21 cellular contexts compared by ENCODE assay signal in the genomic region with DNA sequence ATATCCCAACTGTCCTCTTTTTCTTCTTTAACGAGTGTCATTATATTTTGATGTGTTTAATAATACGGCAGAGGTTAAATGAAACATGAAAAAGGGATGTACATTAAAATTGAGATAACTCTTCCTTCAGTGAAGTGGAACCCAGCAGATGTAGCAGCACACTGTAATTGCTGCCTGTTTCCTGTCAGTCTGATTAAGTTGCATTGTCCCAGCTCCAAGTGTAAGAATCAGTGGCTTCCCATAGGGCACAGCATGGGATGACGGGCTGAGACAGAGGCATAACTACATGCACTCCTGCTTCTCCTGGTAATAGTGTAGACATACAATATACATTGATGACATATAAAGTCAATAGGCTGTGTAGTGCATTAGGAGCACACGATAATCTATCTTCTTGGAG.
A peak's percentile ranks its signal among the peaks of the same experiment; 100 is the strongest.
DNase-seq lines count a peak whose midpoint lies in the region; ATAC-seq, FAIRE-seq and TF ChIP-seq lines count a peak whose summit lies in the region.
"Had no signal": no experiment of that assay in that cellular context is flagged by ENCODE, and none has a peak within 500 bp of the region (broad histone marks: within the 10 kb centered on the region; RNA-seq: fewer than 3 reads in every experiment).

No MANE protein-coding gene starts in this region.

- H3K4me2 ChIP-seq in A549, result peak overlapping the region; percentile 29; the same call in 2 of the 3 replicates
- peak overlapping the region; percentile 7 for H3K4me2 ChIP-seq in GM23248 (ENCODE audit: unreplicated experiment)
- peak overlapping the region; percentile 55 for H3K4me2 ChIP-seq in PC-3 (ENCODE audit: low read length)
- H3K4me2 ChIP-seq: GM23338 had no signal

- H3K9ac ChIP-seq in GM23248 (no peak overlapping the region), PC-3 (ENCODE audit: low read length) (no peak overlapping the region)

- CTCF ChIA-PET in A549 (lab: Yijun Ruan, JAX), result interaction anchor here (1.0 kb wide), 2 partner anchors 16 to 134 kb away, joined by 3 to 4 read pairs; no protein-coding TSS in a partner anchor
- CTCF ChIA-PET in PC-3 (lab: Charles Lee), result interaction anchor here (1.4 kb wide), 1 partner anchor 18 kb away, joined by 4 read pairs; no protein-coding TSS in a partner anchor

- H3F3A ChIP-seq in GM23248 (ENCODE audit: insufficient read depth) (peaks cover 16% of the 10 kb centered on the region), PC-3 (ENCODE audit: low read length, unreplicated experiment) (peaks cover 4% of the 10 kb centered on the region)

- intact Hi-C loops in PC-3 (cut with micrococcal nuclease), result loop anchor here (5.0 to 10.0 kb wide), 2 partner anchors 177 to 531 kb away; partner anchors contain the start of gene TCF4

- H3K4me1 ChIP-seq in A549, result peaks cover 14% of the 10 kb centered on the region; the same call in 1 of the 3 replicates
- H3K4me1 ChIP-seq in GM23248 (ENCODE audit: insufficient read depth), result peaks cover 6% of the 10 kb centered on the region; the same call in 1 of the 2 replicates
- peaks cover 41% of the 10 kb centered on the region for H3K4me1 ChIP-seq in PC-3 (ENCODE audit: insufficient read depth, low read length)
- H3K4me1 ChIP-seq: pancreas, vagina had no signal

- no peaks in the 10 kb centered on the region for H3K9me2 ChIP-seq in GM23248 (ENCODE audit: insufficient read depth)
- no peaks in the 10 kb centered on the region for H3K9me2 ChIP-seq in PC-3 (replicated peaks; ENCODE audit: low read length)

- TF ChIP-seq CTCF in A549 (IDR thresholded peaks at IDR 0.05) (no peak), PC-3 (conservative IDR thresholded peaks at IDR 0.05; ENCODE audit: low read depth, low read length) (no peak)

- no TSS peak for BruUV-seq in PC-3 (replicated peaks; lab: Mats Ljungman, UMichigan)

- H3K27me3 ChIP-seq in GM23248 (replicated peaks; ENCODE audit: insufficient read depth), result no peaks in the 10 kb centered on the region
- no peaks in the 10 kb centered on the region for H3K27me3 ChIP-seq in PC-3 (ENCODE audit: low read length)
- H3K27me3 ChIP-seq: pancreas, vagina had no signal

- H4K20me1 ChIP-seq in GM23248 (ENCODE audit: insufficient read depth) (no peaks in the 10 kb centered on the region), PC-3 (ENCODE audit: low read length) (no peaks in the 10 kb centered on the region)

- POLR2A ChIA-PET in A549 (lab: Yijun Ruan, JAX), result no interaction called here
- POLR2A ChIA-PET in PC-3 (lab: Charles Lee; ENCODE audit: unreplicated experiment), result interaction anchor here (0.6 to 0.7 kb wide), 3 partner anchors 10 to 936 kb away, joined by 3 to 4 read pairs (median 4); partner anchors contain the start of gene RAB27B

- H3K4me3 ChIP-seq in A549, result no peak overlapping the region
- H3K4me3 ChIP-seq in GM23248, result no peak overlapping the region
- no peak overlapping the region for H3K4me3 ChIP-seq in PC-3 (ENCODE audit: low read length)
- H3K4me3 ChIP-seq: GM23338, pancreas, vagina had no signal

- in situ Hi-C loops in GM23248 (cut with MboI), result no loop called here

- no peak for FAIRE-seq in A549 (lab: Jason Lieb, UNC)
- FAIRE-seq: pancreas had no signal

- H3K36me3 ChIP-seq in GM23248 (ENCODE audit: low read depth) (no peaks in the 10 kb centered on the region), PC-3 (ENCODE audit: low read depth, low read length) (no peaks in the 10 kb centered on the region)
- H3K36me3 ChIP-seq: pancreas, vagina had no signal

- H3K27ac ChIP-seq in A549, result no peak overlapping the region
- H3K27ac ChIP-seq in GM23248, result no peak overlapping the region
- H3K27ac ChIP-seq in PC-3 (ENCODE audit: low read length), result peak overlapping the region; percentile 40
- H3K27ac ChIP-seq: pancreas, vagina had no signal

- H3K9me3 ChIP-seq in A549, result no peaks in the 10 kb centered on the region
- H3K9me3 ChIP-seq in GM23248 (ENCODE audit: low read depth), result no peaks in the 10 kb centered on the region
- H3K9me3 ChIP-seq in PC-3 (ENCODE audit: low read length), result no peaks in the 10 kb centered on the region
- H3K9me3 ChIP-seq: pancreas, vagina had no signal

- no peak overlapping the region for H2AFZ ChIP-seq in GM23248
- H2AFZ ChIP-seq in PC-3 (ENCODE audit: low read length), result no peak overlapping the region
- H2AFZ ChIP-seq: GM23338 had no signal

- no peak for TF ChIP-seq RAD21 in A549 (conservative IDR thresholded peaks at IDR 0.05 in 1 of 2, IDR thresholded peaks at IDR 0.05 in 1 of 2)

- no peak for TF ChIP-seq EP300 in A549 (IDR thresholded peaks at IDR 0.05)

- DNase-seq in A549 (ENCODE audit: low read depth in 1 of 2, low spot score in 1 of 2) (no peak), GM23248 (no peak), PC-3 (no peak), glomerular visceral epithelial cell (ENCODE audit: extremely low spot score) (peak; percentile 17), midbrain (lab: John Stamatoyannopoulos, UW) (no peak), NAMALWA (ENCODE audit: low spot score) (no peak)
- DNase-seq: activated CD4-positive, alpha-beta T cell treated with anti-CD3 and anti-CD28 coated beads for 1 hour; activated gamma-delta T cell treated with Interleukin-2 at 50 U/mL for 16 hours; amniotic stem cell; KG1; left colon; NCI-H1092 treated with DMSO at 0.1 percent for 48 hours; NCI-H345; pancreas; SHP77 treated with DMSO at 0.1 percent for 48 hours; stimulated activated CD4-positive, alpha-beta T cell treated with anti-CD3 and anti-CD28 coated beads, Interleukin-2, amount 100 ng/mL, for 48 hours; substantia nigra had no signal

- TF ChIP-seq POLR2A in A549 (IDR thresholded peaks at IDR 0.05; ENCODE audit: low read length), result no peak

- no peak for ATAC-seq in A549
- peak; percentile 34 for ATAC-seq in PC-3
- ATAC-seq in HG03139 (IDR thresholded peaks at IDR 0.05; ENCODE audit: unreplicated experiment), result no peak
- ATAC-seq in HG03196 (IDR thresholded peaks at IDR 0.05; ENCODE audit: unreplicated experiment), result no peak
- ATAC-seq: left colon, pancreas had no signal

- H3K79me2 ChIP-seq in GM23248 (ENCODE audit: insufficient read depth) (no peaks in the 10 kb centered on the region), PC-3 (ENCODE audit: low read length) (no peaks in the 10 kb centered on the region)

- WGBS in A549 (ENCODE audit: missing lambda C conversion rate), result 74% methylated on average over 4 of the region's 4 CpGs
- WGBS in GM23248 (ENCODE audit: low coverage in 1 of 2, low lambda C conversion rate in 2 of 2, missing lambda C conversion rate in 2 of 2), 2 experiments, result 88 to 90% methylated on average over 4 of the region's 4 CpGs

TF ChIP-seq in A549, 52 proteins besides CTCF, POLR2A, EP300 and RAD21:
- TF ChIP-seq RFX5 (IDR thresholded peaks at IDR 0.05) (no peak), BHLHE40 (IDR thresholded peaks at IDR 0.05; ENCODE audit: low read depth, low read length) (no peak), NPAS2 (CRISPR knock-in tag; IDR thresholded peaks at IDR 0.05; ENCODE audit: borderline replicate concordance) (no peak), FOSB (CRISPR knock-in tag; IDR thresholded peaks at IDR 0.05) (no peak), CHD2 (IDR thresholded peaks at IDR 0.05; ENCODE audit: low read length, partially characterized antibody) (no peak), GATA3 (IDR thresholded peaks at IDR 0.05; ENCODE audit: borderline replicate concordance) (no peak), ZSCAN20 (CRISPR knock-in tag; IDR thresholded peaks at IDR 0.05) (no peak), RNF2 (IDR thresholded peaks at IDR 0.05; ENCODE audit: borderline replicate concordance, low read depth) (no peak), EHF (CRISPR knock-in tag; IDR thresholded peaks at IDR 0.05) (no peak), CHD4 (IDR thresholded peaks at IDR 0.05; ENCODE audit: borderline replicate concordance) (no peak), ESRRA (IDR thresholded peaks at IDR 0.05; ENCODE audit: borderline replicate concordance, low read length) (no peak), HES2 (IDR thresholded peaks at IDR 0.05) (no peak), HOXA7 (CRISPR knock-in tag; IDR thresholded peaks at IDR 0.05) (no peak), MAFK (IDR thresholded peaks at IDR 0.05; ENCODE audit: partially characterized antibody) (no peak), PBX3 (IDR thresholded peaks at IDR 0.05) (no peak), NFE2L2 (conservative IDR thresholded peaks at IDR 0.05; ENCODE audit: low read length) (no peak), JUN (IDR thresholded peaks at IDR 0.05) (no peak), MAZ (IDR thresholded peaks at IDR 0.05; ENCODE audit: borderline replicate concordance, low read depth, low read length) (no peak)
- TF ChIP-seq, protein P1, sequence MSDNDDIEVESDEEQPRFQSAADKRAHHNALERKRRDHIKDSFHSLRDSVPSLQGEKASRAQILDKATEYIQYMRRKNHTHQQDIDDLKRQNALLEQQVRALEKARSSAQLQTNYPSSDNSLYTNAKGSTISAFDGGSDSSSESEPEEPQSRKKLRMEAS (IDR thresholded peaks at IDR 0.05), result no peak
